In genomic region chr22:48743601-48744282, GRCh38 we compare ENCODE assay signal across 22 cellular contexts.
DNase-seq lines count a peak whose midpoint lies in the region; ATAC-seq and TF ChIP-seq lines count a peak whose summit lies in the region.
"Had no signal": no experiment of that assay in that cellular context is flagged by ENCODE, and none has a peak within 500 bp of the region (broad histone marks: within the 10 kb centered on the region; RNA-seq: fewer than 3 reads in every experiment).

No MANE protein-coding gene starts in this region.

- TF ChIP-seq POLR2A in right lobe of liver (IDR thresholded peaks at IDR 0.05): no peak

- H3K4me1 ChIP-seq in right lobe of liver: no peaks in the 10 kb centered on the region
- H3K4me1 ChIP-seq in neural progenitor cell: no peaks in the 10 kb centered on the region
- H3K4me1 ChIP-seq: HAP-1, SJCRH30 had no signal

- no peak overlapping the region for H3K9ac ChIP-seq in neural progenitor cell
- H3K9ac ChIP-seq: BLaER1 treated with 17β-estradiol and CSF1 and Interleukin-3, amounts not matched to agents 10 nM and 100 nM had no signal

- H2AFZ ChIP-seq in neural progenitor cell (replicated peaks): no peak overlapping the region

- no peaks in the 10 kb centered on the region for H3K79me2 ChIP-seq in neural progenitor cell (ENCODE audit: low read depth)

- TF ChIP-seq CTCF in right lobe of liver (IDR thresholded peaks at IDR 0.05) (no peak), type B pancreatic cell (conservative IDR thresholded peaks at IDR 0.05) (no peak), neural progenitor cell (IDR thresholded peaks at IDR 0.05) (no peak)

- no peaks in the 10 kb centered on the region for H3K27me3 Mint-ChIP-seq in central memory CD8-positive, alpha-beta T cell
- H3K27me3 Mint-ChIP-seq in type B pancreatic cell (no peaks in the 10 kb centered on the region), neural progenitor cell (ENCODE audit: insufficient read depth, low read depth) (peaks cover 2% of the 10 kb centered on the region)

- H3K4me3 ChIP-seq in right lobe of liver: no peak overlapping the region
- H3K4me3 ChIP-seq in neural progenitor cell: no peak overlapping the region
- H3K4me3 ChIP-seq: BLaER1 treated with 17β-estradiol and CSF1 and Interleukin-3, amounts not matched to agents 10 nM and 100 nM; HAP-1; lung; SJCRH30 had no signal

- H3K4me1 Mint-ChIP-seq in central memory CD8-positive, alpha-beta T cell: no peaks in the 10 kb centered on the region
- H3K4me1 Mint-ChIP-seq in type B pancreatic cell (ENCODE audit: unreplicated experiment) (no peaks in the 10 kb centered on the region), neural progenitor cell (peaks cover 3% of the 10 kb centered on the region)

- no peaks in the 10 kb centered on the region for H3K36me3 ChIP-seq in right lobe of liver
- H3K36me3 ChIP-seq in neural progenitor cell: no peaks in the 10 kb centered on the region
- H3K36me3 ChIP-seq: BLaER1 treated with 17β-estradiol and CSF1 and Interleukin-3, amounts not matched to agents 10 nM and 100 nM; HAP-1; SJCRH30 had no signal

- no peaks in the 10 kb centered on the region for H4K20me1 ChIP-seq in neural progenitor cell (ENCODE audit: low read depth)

- no peak overlapping the region for H3K4me2 ChIP-seq in neural progenitor cell

- H3K36me3 Mint-ChIP-seq in central memory CD8-positive, alpha-beta T cell (ENCODE audit: insufficient read depth): no peaks in the 10 kb centered on the region
- H3K36me3 Mint-ChIP-seq in type B pancreatic cell: no peaks in the 10 kb centered on the region
- H3K36me3 Mint-ChIP-seq in neural progenitor cell: peaks cover 2% of the 10 kb centered on the region

- no peak overlapping the region for H3K27ac ChIP-seq in right lobe of liver
- no peak overlapping the region for H3K27ac ChIP-seq in neural progenitor cell
- H3K27ac ChIP-seq: BLaER1 treated with 17β-estradiol and CSF1 and Interleukin-3, amounts not matched to agents 10 nM and 100 nM; HL-60; SJCRH30 had no signal

- H3K27me3 ChIP-seq in right lobe of liver: no peaks in the 10 kb centered on the region
- no peaks in the 10 kb centered on the region for H3K27me3 ChIP-seq in neural progenitor cell
- H3K27me3 ChIP-seq: BLaER1 treated with 17β-estradiol and CSF1 and Interleukin-3, amounts not matched to agents 10 nM and 100 nM; SJCRH30 had no signal

- H3K4me3 Mint-ChIP-seq in central memory CD8-positive, alpha-beta T cell: no peak overlapping the region
- H3K4me3 Mint-ChIP-seq in type B pancreatic cell (no peak overlapping the region), neural progenitor cell (no peak overlapping the region)

- intact Hi-C loops in right lobe of liver (cut with DNase I): no loop called here

- no peaks in the 10 kb centered on the region for H3F3A ChIP-seq in neural progenitor cell (ENCODE audit: low read depth)

- no peak for ATAC-seq in central memory CD8-positive, alpha-beta T cell (replicated peaks; ENCODE audit: extremely low read depth, poor library complexity, severe bottlenecking)
- no peak for ATAC-seq in right lobe of liver
- no peak for ATAC-seq in GM21515 (IDR thresholded peaks at IDR 0.05; ENCODE audit: unreplicated experiment)

- H3K27ac Mint-ChIP-seq in central memory CD8-positive, alpha-beta T cell (ENCODE audit: low read depth): no peak overlapping the region
- no peak overlapping the region for H3K27ac Mint-ChIP-seq in type B pancreatic cell
- no peak overlapping the region for H3K27ac Mint-ChIP-seq in neural progenitor cell

- 76% methylated on average over 13 of the region's 32 CpGs for WGBS in right lobe of liver (ENCODE audit: insufficient coverage, low coverage, low lambda C conversion rate, missing lambda C conversion rate)

- peak; percentile 49 for DNase-seq in activated effector memory CD4-positive, alpha-beta T cell treated with anti-CD3 and anti-CD28 coated beads, Interleukin-2, amount 50 U/mL, for 16 hours
- DNase-seq in activated effector memory CD4-positive, alpha-beta T cell treated with Interleukin-2 at 50 U/mL for 16 hours: no peak
- peak; percentile 5 to 6 for DNase-seq in central memory CD8-positive, alpha-beta T cell (ENCODE audit: low spot score in 2 of 2)
- DNase-seq in right lobe of liver: peak in 2 of 3 donors; percentile 27 to 34
- DNase-seq in type B pancreatic cell (ENCODE audit: extremely low spot score, unreplicated experiment): peak; percentile 43
- no peak for DNase-seq in GM19240 (ENCODE audit: insufficient read length, low spot score)
- no peak for DNase-seq in neural progenitor cell (ENCODE audit: low spot score)
- DNase-seq: activated CD4-positive, alpha-beta T cell treated with anti-CD3 and anti-CD28 coated beads for 4 hours; amniotic stem cell; erythroblast; hypothalamus; NCI-H1092 treated with DMSO at 0.1 percent for 48 hours; NCI-H2029 treated with DMSO at 0.1 percent for 48 hours; NK-92 treated with Interleukin-12 subunit alpha and Interleukin-12 subunit beta, amount 100 ng/mL, for 24 hours; SJCRH30; stimulated activated CD8-positive, alpha-beta memory T cell treated with anti-CD3 and anti-CD28 coated beads, Interleukin-4, amount 100 ng/mL, for 48 hours; T-helper 1 cell had no signal

- H3K9me3 ChIP-seq in right lobe of liver: no peaks in the 10 kb centered on the region
- no peaks in the 10 kb centered on the region for H3K9me3 ChIP-seq in neural progenitor cell (ENCODE audit: low read depth)
- H3K9me3 ChIP-seq: BLaER1 treated with 17β-estradiol and CSF1 and Interleukin-3, amounts not matched to agents 10 nM and 100 nM; HAP-1; SJCRH30 had no signal

- H3K9me3 Mint-ChIP-seq in central memory CD8-positive, alpha-beta T cell: no peaks in the 10 kb centered on the region
- no peaks in the 10 kb centered on the region for H3K9me3 Mint-ChIP-seq in type B pancreatic cell
- H3K9me3 Mint-ChIP-seq in neural progenitor cell: peaks cover 5% of the 10 kb centered on the region

Comparison
In these comparisons a context has a peak if more than half of its experiments do, and no peak if none do; other contexts are left out.
1. DNase-seq: peak in activated effector memory CD4-positive, alpha-beta T cell treated with anti-CD3 and anti-CD28 coated beads, Interleukin-2, amount 50 U/mL, for 16 hours (single experiment), central memory CD8-positive, alpha-beta T cell (2 of 2), right lobe of liver (2 of 3) and type B pancreatic cell (single experiment); none in activated effector memory CD4-positive, alpha-beta T cell treated with Interleukin-2 at 50 U/mL for 16 hours (single experiment), GM19240 (single experiment) and neural progenitor cell (single experiment).